Comparison of ENCODE assay signal across 1 cellular context in the genomic region with DNA sequence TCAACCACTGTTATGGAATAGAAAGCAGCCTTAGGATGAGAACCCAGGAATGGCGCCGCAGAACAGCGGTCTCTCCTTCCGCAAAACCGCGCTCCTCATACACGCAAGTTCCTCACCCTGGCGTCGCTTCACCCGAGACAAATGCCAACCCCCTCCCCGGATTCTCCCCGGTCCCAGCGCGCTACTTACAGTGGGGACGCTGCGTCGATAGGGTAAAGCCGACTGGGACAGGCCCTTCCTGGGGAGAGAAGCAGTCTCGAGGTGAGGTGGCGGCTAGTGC.
TF ChIP-seq lines count a peak whose summit lies in the region.

No MANE protein-coding gene starts in this region.

TF ChIP-seq in HepG2, 621 proteins besides CTCF, POLR2A, EP300 and RAD21 (continued from another document and continues in another):
- TF ChIP-seq ZNF234 (CRISPR knock-in tag; conservative IDR thresholded peaks at IDR 0.05) (0 out of 2 replicates have a peak, but pooled peaks have one; percentile 72), NBN (conservative IDR thresholded peaks at IDR 0.05) (no peak), TOPORS (CRISPR knock-in tag; IDR thresholded peaks at IDR 0.05) (no peak), WIZ (CRISPR knock-in tag; IDR thresholded peaks at IDR 0.05) (0 out of 2 replicates have a peak, but pooled peaks have one; percentile 30), ZNF484 (CRISPR knock-in tag; IDR thresholded peaks at IDR 0.05; ENCODE audit: borderline replicate concordance, low read depth) (0 out of 2 replicates have a peak, but pooled peaks have one; percentile 9), RBM22 (optimal IDR thresholded peaks at IDR 0.05; ENCODE audit: low read length) (peak; percentile 48), GFI1 (CRISPR knock-in tag; IDR thresholded peaks at IDR 0.05; ENCODE audit: borderline replicate concordance) (0 out of 2 replicates have a peak, but pooled peaks have one; percentile 15), SOX6 (IDR thresholded peaks at IDR 0.05) (no peak), SOX6 (CRISPR knock-in tag; IDR thresholded peaks at IDR 0.05) (0 out of 2 replicates have a peak, but pooled peaks have one; percentile 7), MTA1 (CRISPR knock-in tag; IDR thresholded peaks at IDR 0.05; ENCODE audit: borderline replicate concordance) (0 out of 2 replicates have a peak, but pooled peaks have one; percentile 1), MEIS1 (CRISPR knock-in tag; IDR thresholded peaks at IDR 0.05; ENCODE audit: borderline replicate concordance) (no peak), NR1H2 (CRISPR knock-in tag; IDR thresholded peaks at IDR 0.05; ENCODE audit: borderline replicate concordance, low read depth) (0 out of 2 replicates have a peak, but pooled peaks have one; percentile 42), ZNF7 (CRISPR knock-in tag; IDR thresholded peaks at IDR 0.05) (no peak), PHF8 (CRISPR knock-in tag; IDR thresholded peaks at IDR 0.05) (no peak), ZBTB38 (CRISPR knock-in tag; IDR thresholded peaks at IDR 0.05) (0 out of 2 replicates have a peak, but pooled peaks have one; percentile 31), DNMT1 (CRISPR knock-in tag; IDR thresholded peaks at IDR 0.05) (peak; percentile 32; the same call in 1 of the 2 replicates), SMAD1 (CRISPR knock-in tag; IDR thresholded peaks at IDR 0.05; ENCODE audit: borderline replicate concordance, low read depth) (0 out of 2 replicates have a peak, but pooled peaks have one; percentile 15), ZBTB42 (CRISPR knock-in tag; IDR thresholded peaks at IDR 0.05) (peak; percentile 76; the same call in 1 of the 2 replicates), JUN (CRISPR knock-in tag; IDR thresholded peaks at IDR 0.05) (no peak), AGO2 (optimal IDR thresholded peaks at IDR 0.05; ENCODE audit: low read depth, low read length) (peak; percentile 84), EED (CRISPR knock-in tag; IDR thresholded peaks at IDR 0.05) (peak; percentile 66; the same call in 1 of the 2 replicates), EEA1 (CRISPR knock-in tag; IDR thresholded peaks at IDR 0.05; ENCODE audit: borderline replicate concordance) (0 out of 2 replicates have a peak, but pooled peaks have one; percentile 46), ARID2 (CRISPR knock-in tag; IDR thresholded peaks at IDR 0.05; ENCODE audit: borderline replicate concordance) (peak; percentile 64; the same call in 1 of the 2 replicates), REL (CRISPR knock-in tag; conservative IDR thresholded peaks at IDR 0.05) (0 out of 2 replicates have a peak, but pooled peaks have one; percentile 5), ZNF263 (CRISPR knock-in tag; IDR thresholded peaks at IDR 0.05) (0 out of 2 replicates have a peak, but pooled peaks have one; percentile 7), ZSCAN21 (CRISPR knock-in tag; IDR thresholded peaks at IDR 0.05; ENCODE audit: borderline replicate concordance) (peak; percentile 22; the same call in 1 of the 2 replicates), ZNF772 (CRISPR knock-in tag; IDR thresholded peaks at IDR 0.05) (peak; percentile 56; the same call in 1 of the 2 replicates), NRL (CRISPR knock-in tag; IDR thresholded peaks at IDR 0.05; ENCODE audit: borderline replicate concordance) (peak; percentile 61; the same call in 1 of the 2 replicates), KDM5A (IDR thresholded peaks at IDR 0.05; ENCODE audit: borderline replicate concordance, low read length) (peak; percentile 61; the same call in 1 of the 2 replicates)
- TF ChIP-seq, protein P1, sequence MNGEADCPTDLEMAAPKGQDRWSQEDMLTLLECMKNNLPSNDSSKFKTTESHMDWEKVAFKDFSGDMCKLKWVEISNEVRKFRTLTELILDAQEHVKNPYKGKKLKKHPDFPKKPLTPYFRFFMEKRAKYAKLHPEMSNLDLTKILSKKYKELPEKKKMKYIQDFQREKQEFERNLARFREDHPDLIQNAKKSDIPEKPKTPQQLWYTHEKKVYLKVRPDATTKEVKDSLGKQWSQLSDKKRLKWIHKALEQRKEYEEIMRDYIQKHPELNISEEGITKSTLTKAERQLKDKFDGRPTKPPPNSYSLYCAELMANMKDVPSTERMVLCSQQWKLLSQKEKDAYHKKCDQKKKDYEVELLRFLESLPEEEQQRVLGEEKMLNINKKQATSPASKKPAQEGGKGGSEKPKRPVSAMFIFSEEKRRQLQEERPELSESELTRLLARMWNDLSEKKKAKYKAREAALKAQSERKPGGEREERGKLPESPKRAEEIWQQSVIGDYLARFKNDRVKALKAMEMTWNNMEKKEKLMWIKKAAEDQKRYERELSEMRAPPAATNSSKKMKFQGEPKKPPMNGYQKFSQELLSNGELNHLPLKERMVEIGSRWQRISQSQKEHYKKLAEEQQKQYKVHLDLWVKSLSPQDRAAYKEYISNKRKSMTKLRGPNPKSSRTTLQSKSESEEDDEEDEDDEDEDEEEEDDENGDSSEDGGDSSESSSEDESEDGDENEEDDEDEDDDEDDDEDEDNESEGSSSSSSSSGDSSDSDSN (CRISPR knock-in tag; IDR thresholded peaks at IDR 0.05), result peak; percentile 76; the same call in 1 of the 2 replicates
- TF ChIP-seq, protein P2, sequence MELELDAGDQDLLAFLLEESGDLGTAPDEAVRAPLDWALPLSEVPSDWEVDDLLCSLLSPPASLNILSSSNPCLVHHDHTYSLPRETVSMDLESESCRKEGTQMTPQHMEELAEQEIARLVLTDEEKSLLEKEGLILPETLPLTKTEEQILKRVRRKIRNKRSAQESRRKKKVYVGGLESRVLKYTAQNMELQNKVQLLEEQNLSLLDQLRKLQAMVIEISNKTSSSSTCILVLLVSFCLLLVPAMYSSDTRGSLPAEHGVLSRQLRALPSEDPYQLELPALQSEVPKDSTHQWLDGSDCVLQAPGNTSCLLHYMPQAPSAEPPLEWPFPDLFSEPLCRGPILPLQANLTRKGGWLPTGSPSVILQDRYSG (CRISPR knock-in tag; IDR thresholded peaks at IDR 0.05), result no peak
- TF ChIP-seq, protein P3, sequence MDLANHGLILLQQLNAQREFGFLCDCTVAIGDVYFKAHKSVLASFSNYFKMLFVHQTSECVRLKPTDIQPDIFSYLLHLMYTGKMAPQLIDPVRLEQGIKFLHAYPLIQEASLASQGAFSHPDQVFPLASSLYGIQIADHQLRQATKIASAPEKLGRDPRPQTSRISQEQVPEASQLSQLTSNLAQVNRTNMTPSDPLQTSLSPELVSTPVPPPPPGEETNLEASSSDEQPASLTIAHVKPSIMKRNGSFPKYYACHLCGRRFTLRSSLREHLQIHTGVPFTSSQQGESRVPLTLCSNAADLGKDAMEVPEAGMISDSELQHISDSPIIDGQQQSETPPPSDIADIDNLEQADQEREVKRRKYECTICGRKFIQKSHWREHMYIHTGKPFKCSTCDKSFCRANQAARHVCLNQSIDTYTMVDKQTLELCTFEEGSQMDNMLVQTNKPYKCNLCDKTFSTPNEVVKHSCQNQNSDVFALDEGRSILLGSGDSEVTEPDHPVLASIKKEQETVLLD (CRISPR knock-in tag; IDR thresholded peaks at IDR 0.05; ENCODE audit: low read depth), result 0 out of 2 replicates have a peak, but pooled peaks have one; percentile 41
- TF ChIP-seq, protein P4, sequence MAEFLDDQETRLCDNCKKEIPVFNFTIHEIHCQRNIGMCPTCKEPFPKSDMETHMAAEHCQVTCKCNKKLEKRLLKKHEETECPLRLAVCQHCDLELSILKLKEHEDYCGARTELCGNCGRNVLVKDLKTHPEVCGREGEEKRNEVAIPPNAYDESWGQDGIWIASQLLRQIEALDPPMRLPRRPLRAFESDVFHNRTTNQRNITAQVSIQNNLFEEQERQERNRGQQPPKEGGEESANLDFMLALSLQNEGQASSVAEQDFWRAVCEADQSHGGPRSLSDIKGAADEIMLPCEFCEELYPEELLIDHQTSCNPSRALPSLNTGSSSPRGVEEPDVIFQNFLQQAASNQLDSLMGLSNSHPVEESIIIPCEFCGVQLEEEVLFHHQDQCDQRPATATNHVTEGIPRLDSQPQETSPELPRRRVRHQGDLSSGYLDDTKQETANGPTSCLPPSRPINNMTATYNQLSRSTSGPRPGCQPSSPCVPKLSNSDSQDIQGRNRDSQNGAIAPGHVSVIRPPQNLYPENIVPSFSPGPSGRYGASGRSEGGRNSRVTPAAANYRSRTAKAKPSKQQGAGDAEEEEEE (CRISPR knock-in tag; IDR thresholded peaks at IDR 0.05; ENCODE audit: borderline replicate concordance), result peak; percentile 61; the same call in 1 of the 2 replicates
- TF ChIP-seq, protein P5, sequence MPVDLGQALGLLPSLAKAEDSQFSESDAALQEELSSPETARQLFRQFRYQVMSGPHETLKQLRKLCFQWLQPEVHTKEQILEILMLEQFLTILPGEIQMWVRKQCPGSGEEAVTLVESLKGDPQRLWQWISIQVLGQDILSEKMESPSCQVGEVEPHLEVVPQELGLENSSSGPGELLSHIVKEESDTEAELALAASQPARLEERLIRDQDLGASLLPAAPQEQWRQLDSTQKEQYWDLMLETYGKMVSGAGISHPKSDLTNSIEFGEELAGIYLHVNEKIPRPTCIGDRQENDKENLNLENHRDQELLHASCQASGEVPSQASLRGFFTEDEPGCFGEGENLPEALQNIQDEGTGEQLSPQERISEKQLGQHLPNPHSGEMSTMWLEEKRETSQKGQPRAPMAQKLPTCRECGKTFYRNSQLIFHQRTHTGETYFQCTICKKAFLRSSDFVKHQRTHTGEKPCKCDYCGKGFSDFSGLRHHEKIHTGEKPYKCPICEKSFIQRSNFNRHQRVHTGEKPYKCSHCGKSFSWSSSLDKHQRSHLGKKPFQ (CRISPR knock-in tag; IDR thresholded peaks at IDR 0.05; ENCODE audit: insufficient replicate concordance), result peak; percentile 43
- TF ChIP-seq, protein P6, sequence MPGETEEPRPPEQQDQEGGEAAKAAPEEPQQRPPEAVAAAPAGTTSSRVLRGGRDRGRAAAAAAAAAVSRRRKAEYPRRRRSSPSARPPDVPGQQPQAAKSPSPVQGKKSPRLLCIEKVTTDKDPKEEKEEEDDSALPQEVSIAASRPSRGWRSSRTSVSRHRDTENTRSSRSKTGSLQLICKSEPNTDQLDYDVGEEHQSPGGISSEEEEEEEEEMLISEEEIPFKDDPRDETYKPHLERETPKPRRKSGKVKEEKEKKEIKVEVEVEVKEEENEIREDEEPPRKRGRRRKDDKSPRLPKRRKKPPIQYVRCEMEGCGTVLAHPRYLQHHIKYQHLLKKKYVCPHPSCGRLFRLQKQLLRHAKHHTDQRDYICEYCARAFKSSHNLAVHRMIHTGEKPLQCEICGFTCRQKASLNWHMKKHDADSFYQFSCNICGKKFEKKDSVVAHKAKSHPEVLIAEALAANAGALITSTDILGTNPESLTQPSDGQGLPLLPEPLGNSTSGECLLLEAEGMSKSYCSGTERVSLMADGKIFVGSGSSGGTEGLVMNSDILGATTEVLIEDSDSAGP (CRISPR knock-in tag; IDR thresholded peaks at IDR 0.05; ENCODE audit: borderline replicate concordance), result peak; percentile 67; the same call in 1 of the 2 replicates
- TF ChIP-seq, protein P7, sequence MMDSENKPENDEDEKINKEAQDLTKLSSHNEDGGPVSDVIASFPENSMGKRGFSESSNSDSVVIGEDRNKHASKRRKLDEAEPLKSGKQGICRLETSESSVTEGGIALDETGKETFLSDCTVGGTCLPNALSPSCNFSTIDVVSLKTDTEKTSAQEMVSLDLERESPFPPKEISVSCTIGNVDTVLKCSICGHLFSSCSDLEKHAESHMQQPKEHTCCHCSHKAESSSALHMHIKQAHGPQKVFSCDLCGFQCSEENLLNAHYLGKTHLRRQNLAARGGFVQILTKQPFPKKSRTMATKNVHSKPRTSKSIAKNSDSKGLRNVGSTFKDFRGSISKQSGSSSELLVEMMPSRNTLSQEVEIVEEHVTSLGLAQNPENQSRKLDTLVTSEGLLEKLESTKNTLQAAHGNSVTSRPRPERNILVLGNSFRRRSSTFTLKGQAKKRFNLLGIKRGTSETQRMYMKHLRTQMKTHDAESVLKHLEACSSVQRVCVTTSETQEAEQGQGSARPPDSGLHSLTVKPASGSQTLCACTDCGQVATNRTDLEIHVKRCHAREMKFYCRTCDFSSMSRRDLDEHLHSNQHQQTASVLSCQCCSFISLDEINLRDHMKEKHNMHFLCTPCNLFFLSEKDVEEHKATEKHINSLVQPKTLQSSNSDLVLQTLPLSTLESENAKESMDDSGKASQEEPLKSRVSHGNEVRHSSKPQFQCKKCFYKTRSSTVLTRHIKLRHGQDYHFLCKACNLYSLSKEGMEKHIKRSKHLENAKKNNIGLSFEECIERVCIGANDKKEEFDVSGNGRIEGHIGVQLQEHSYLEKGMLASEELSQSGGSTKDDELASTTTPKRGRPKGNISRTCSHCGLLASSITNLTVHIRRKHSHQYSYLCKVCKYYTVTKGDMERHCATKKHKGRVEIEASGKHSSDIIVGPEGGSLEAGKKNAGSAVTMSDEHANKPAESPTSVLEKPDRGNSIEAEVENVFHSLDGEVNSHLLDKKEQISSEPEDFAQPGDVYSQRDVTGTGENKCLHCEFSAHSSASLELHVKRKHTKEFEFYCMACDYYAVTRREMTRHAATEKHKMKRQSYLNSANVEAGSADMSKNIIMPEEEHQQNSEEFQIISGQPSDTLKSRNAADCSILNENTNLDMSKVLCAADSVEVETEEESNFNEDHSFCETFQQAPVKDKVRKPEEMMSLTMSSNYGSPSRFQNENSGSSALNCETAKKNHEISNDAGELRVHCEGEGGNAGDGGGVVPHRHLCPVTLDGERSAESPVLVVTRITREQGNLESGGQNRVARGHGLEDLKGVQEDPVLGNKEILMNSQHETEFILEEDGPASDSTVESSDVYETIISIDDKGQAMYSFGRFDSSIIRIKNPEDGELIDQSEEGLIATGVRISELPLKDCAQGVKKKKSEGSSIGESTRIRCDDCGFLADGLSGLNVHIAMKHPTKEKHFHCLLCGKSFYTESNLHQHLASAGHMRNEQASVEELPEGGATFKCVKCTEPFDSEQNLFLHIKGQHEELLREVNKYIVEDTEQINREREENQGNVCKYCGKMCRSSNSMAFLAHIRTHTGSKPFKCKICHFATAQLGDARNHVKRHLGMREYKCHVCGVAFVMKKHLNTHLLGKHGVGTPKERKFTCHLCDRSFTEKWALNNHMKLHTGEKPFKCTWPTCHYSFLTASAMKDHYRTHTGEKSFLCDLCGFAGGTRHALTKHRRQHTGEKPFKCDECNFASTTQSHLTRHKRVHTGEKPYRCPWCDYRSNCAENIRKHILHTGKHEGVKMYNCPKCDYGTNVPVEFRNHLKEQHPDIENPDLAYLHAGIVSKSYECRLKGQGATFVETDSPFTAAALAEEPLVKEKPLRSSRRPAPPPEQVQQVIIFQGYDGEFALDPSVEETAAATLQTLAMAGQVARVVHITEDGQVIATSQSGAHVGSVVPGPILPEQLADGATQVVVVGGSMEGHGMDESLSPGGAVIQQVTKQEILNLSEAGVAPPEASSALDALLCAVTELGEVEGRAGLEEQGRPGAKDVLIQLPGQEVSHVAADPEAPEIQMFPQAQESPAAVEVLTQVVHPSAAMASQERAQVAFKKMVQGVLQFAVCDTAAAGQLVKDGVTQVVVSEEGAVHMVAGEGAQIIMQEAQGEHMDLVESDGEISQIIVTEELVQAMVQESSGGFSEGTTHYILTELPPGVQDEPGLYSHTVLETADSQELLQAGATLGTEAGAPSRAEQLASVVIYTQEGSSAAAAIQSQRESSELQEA (CRISPR knock-in tag; IDR thresholded peaks at IDR 0.05; ENCODE audit: not compliant biosample characterization), result peak; percentile 28
